In genomic region chr5:73265641-73266040, GRCh38 we compare ENCODE assay signal across 20 cellular contexts.
"Had no signal": no experiment of that assay in that cellular context is flagged by ENCODE, and none has a peak within 500 bp of the region (broad histone marks: within the 10 kb centered on the region; RNA-seq: fewer than 3 reads in every experiment).

No MANE protein-coding gene starts in this region.

- H3K4me1 ChIP-seq: colonic mucosa, right atrium auricular region, transverse colon had no signal

- H3K36me3 Mint-ChIP-seq: activated naive CD4-positive, alpha-beta T cell treated with anti-CD3 and anti-CD28 coated beads, Interleukin-2, amount 50 U/mL, for 24 hours; natural killer cell treated with Interleukin-12 subunit alpha and Interleukin-12 subunit beta and Interleukin-15 and Interleukin-18, amount 100 ng/mL, for 72 hours had no signal

- FAIRE-seq: TTC549 had no signal

- H3K4me1 Mint-ChIP-seq: activated B cell treated with CpG ODN at 0.5 μM for 24 hours; activated naive CD4-positive, alpha-beta T cell treated with anti-CD3 and anti-CD28 coated beads, Interleukin-2, amount 50 U/mL, for 24 hours; T-helper 17 cell had no signal

- H3K36me3 ChIP-seq: colonic mucosa, esophagus muscularis mucosa, right atrium auricular region, transverse colon had no signal

- H3K27ac Mint-ChIP-seq: activated B cell treated with CpG ODN at 0.5 μM for 24 hours; activated CD8-positive, alpha-beta T cell treated with anti-CD3 and anti-CD28 coated beads for 36 hours; activated naive CD4-positive, alpha-beta T cell treated with anti-CD3 and anti-CD28 coated beads, Interleukin-2, amount 50 U/mL, for 24 hours; natural killer cell treated with Interleukin-12 subunit alpha and Interleukin-12 subunit beta and Interleukin-15 and Interleukin-18, amount 100 ng/mL, for 72 hours; progenitor cell of endocrine pancreas; T-helper 17 cell had no signal

- H3K27ac ChIP-seq: colonic mucosa, right atrium auricular region had no signal

- H3K4me3 Mint-ChIP-seq: activated B cell treated with CpG ODN at 0.5 μM for 24 hours; activated CD8-positive, alpha-beta T cell treated with anti-CD3 and anti-CD28 coated beads for 36 hours; activated naive CD4-positive, alpha-beta T cell treated with anti-CD3 and anti-CD28 coated beads, Interleukin-2, amount 50 U/mL, for 24 hours; activated T-cell treated with anti-CD3 and anti-CD28 coated beads, Interleukin-2, amount 50 U/mL, for 4 hours; natural killer cell treated with Interleukin-12 subunit alpha and Interleukin-12 subunit beta and Interleukin-15 and Interleukin-18, amount 100 ng/mL, for 72 hours; T-helper 17 cell had no signal

- H3K4me3 ChIP-seq: colonic mucosa, esophagus muscularis mucosa, right atrium auricular region, skin epidermis, transverse colon had no signal

- DNase-seq: activated B cell treated with CpG ODN at 0.5 μM for 24 hours; activated CD4-positive, alpha-beta T cell treated with anti-CD3 and anti-CD28 coated beads for 48 hours; activated CD8-positive, alpha-beta T cell treated with anti-CD3 and anti-CD28 coated beads for 36 hours; activated effector memory CD4-positive, alpha-beta T cell treated with Interleukin-2 at 50 U/mL for 16 hours; activated T-cell treated with anti-CD3 and anti-CD28 coated beads, Interleukin-2, amount 50 U/mL, for 4 hours; colonic mucosa; effector CD4-positive, alpha-beta T cell; mesendoderm; stimulated activated CD4-positive, alpha-beta T cell treated with anti-CD3 and anti-CD28 coated beads, Interleukin-4, amount 100 ng/mL, for 4 hours; stimulated activated CD8-positive, alpha-beta memory T cell treated with anti-CD3 and anti-CD28 coated beads, Interleukin-4, amount 100 ng/mL, for 48 hours; stimulated activated naive CD4-positive, alpha-beta T cell treated with Interleukin-2 at 50 U/mL for 16 hours; T-helper 17 cell; transverse colon had no signal

- ATAC-seq: activated CD8-positive, alpha-beta T cell treated with anti-CD3 and anti-CD28 coated beads for 36 hours; activated T-cell treated with anti-CD3 and anti-CD28 coated beads, Interleukin-2, amount 50 U/mL, for 4 hours; T-helper 17 cell had no signal

- H3K27me3 ChIP-seq: colonic mucosa, esophagus muscularis mucosa, right atrium auricular region had no signal

- H3K9me3 ChIP-seq: colonic mucosa, esophagus muscularis mucosa, right atrium auricular region, transverse colon had no signal

- H3K9me3 Mint-ChIP-seq: activated B cell treated with CpG ODN at 0.5 μM for 24 hours; activated CD8-positive, alpha-beta T cell treated with anti-CD3 and anti-CD28 coated beads for 36 hours; activated naive CD4-positive, alpha-beta T cell treated with anti-CD3 and anti-CD28 coated beads, Interleukin-2, amount 50 U/mL, for 24 hours; activated T-cell treated with anti-CD3 and anti-CD28 coated beads, Interleukin-2, amount 50 U/mL, for 4 hours; natural killer cell treated with Interleukin-12 subunit alpha and Interleukin-12 subunit beta and Interleukin-15 and Interleukin-18, amount 100 ng/mL, for 72 hours had no signal
